13 cellular contexts compared by ENCODE assay signal in the genomic region with DNA sequence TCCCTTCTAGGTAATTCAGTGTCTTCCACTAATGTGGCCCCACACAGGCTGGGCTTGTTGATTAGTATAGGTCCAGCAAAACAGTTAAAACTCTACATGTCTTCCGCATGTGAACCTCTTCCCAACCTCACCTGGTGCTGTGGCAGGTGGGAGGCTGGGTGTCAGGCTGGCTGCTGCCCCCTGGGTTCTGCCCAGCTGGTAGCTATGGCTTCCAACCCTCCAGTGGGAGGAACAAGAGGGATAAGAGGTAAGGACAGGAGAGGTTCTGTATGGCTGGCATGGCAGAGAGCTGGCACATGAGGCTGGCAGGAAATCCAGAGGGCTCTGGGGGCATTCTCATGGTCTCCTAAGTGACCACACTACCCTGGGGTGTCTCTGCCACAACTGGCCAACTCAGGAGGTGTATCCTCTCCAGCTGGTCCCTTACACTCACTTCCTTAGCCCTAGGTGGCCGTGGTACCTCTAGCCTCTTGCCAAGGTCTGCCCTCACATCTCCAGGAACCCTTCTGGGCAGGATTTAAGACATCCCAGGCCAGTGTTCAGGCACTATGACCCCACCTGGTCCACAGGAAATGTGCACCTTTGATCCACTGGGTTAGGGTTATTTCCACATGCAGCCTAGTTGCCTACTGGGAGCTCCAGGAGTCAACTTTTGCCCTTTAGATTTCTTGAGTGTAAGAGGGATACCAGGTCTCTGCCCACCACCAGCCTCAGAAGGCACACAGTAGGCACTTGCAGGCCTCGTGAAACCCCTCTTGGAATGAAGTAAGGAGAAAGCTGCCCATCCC. TPM values are rescaled to one million over a fixed set of nuclear protein-coding genes. Genes with fewer than 3 reads are reported as not detected.
DNase-seq lines count a peak whose midpoint lies in the region; TF ChIP-seq lines count a peak whose summit lies in the region.
"Had no signal": no experiment of that assay in that cellular context is flagged by ENCODE, and none has a peak within 500 bp of the region (broad histone marks: within the 10 kb centered on the region; RNA-seq: fewer than 3 reads in every experiment).

No MANE protein-coding gene starts in this region.

- peaks cover 2% of the 10 kb centered on the region for H3K9me3 Mint-ChIP-seq in activated T-cell treated with anti-CD3 and anti-CD28 coated beads, Interleukin-2, amount 50 U/mL, for 24 hours

- TF ChIP-seq EP300 in esophagus muscularis mucosa (IDR thresholded peaks at IDR 0.05) = no peak

- no peak overlapping the region for H3K4me3 Mint-ChIP-seq in activated T-cell treated with anti-CD3 and anti-CD28 coated beads, Interleukin-2, amount 50 U/mL, for 24 hours

- peak; percentile 50 for DNase-seq in activated CD8-positive, alpha-beta memory T cell treated with anti-CD3 and anti-CD28 coated beads for 24 hours
- DNase-seq in activated CD8-positive, alpha-beta memory T cell treated with anti-CD3 and anti-CD28 coated beads, Interleukin-2, amount 50 U/mL, for 48 hours = no peak
- peak; percentile 50 for DNase-seq in coronary artery (ENCODE audit: low spot score)
- peak; percentile 64 for DNase-seq in mesenteric fat pad (ENCODE audit: low spot score)
- DNase-seq in testis = peak; percentile 3
- DNase-seq in activated T-cell treated with anti-CD3 and anti-CD28 coated beads, Interleukin-2, amount 50 U/mL, for 24 hours = no peak
- no peak for DNase-seq in HUDEP-2 (lab: John Stamatoyannopoulos, UW; ENCODE audit: unreplicated experiment in 76 of 76)
- no peak for DNase-seq in esophagus muscularis mucosa (ENCODE audit: extremely low spot score)
- DNase-seq: Caco-2, MG63, NCI-H1417, NCI-H2029, NCI-H510A treated with DMSO at 0.1 percent for 48 hours had no signal

- H3K27me3 ChIP-seq in testis (no peaks in the 10 kb centered on the region), esophagus muscularis mucosa (no peaks in the 10 kb centered on the region)
- H3K27me3 ChIP-seq: MG63 had no signal

- TF ChIP-seq CTCF in coronary artery (IDR thresholded peaks at IDR 0.05) (no peak), testis (IDR thresholded peaks at IDR 0.05) (no peak), esophagus muscularis mucosa (IDR thresholded peaks at IDR 0.05) (no peak)

- H3K36me3 ChIP-seq in testis (ENCODE audit: low read depth, missing control alignments) = no peaks in the 10 kb centered on the region
- no peaks in the 10 kb centered on the region for H3K36me3 ChIP-seq in esophagus muscularis mucosa

- 95 to 97% methylated on average over 2 to 3 of the region's 3 CpGs for WGBS in testis, 2 donors
- WGBS in esophagus muscularis mucosa = 86% methylated on average over 3 of the region's 3 CpGs

- intact Hi-C loops in testis (cut with DNase I; ENCODE audit: low total_unique reads) (no loop called here), esophagus muscularis mucosa (cut with DNase I) (no loop called here)

- no peaks in the 10 kb centered on the region for H3K4me1 ChIP-seq in testis
- no peaks in the 10 kb centered on the region for H3K4me1 ChIP-seq in esophagus muscularis mucosa
- H3K4me1 ChIP-seq: Caco-2 had no signal

- TF ChIP-seq POLR2A in testis (IDR thresholded peaks at IDR 0.05) = no peak
- no peak for TF ChIP-seq POLR2A in esophagus muscularis mucosa (IDR thresholded peaks at IDR 0.05; ENCODE audit: low read depth)

- H3K9me3 ChIP-seq in testis = no peaks in the 10 kb centered on the region
- peaks cover 0 to 24% (median 5%) of the 10 kb centered on the region in 4 donors for H3K9me3 ChIP-seq in esophagus muscularis mucosa

- no peak overlapping the region for H3K27ac Mint-ChIP-seq in activated T-cell treated with anti-CD3 and anti-CD28 coated beads, Interleukin-2, amount 50 U/mL, for 24 hours

- no peak overlapping the region for H3K4me3 ChIP-seq in coronary artery
- H3K4me3 ChIP-seq in testis = no peak overlapping the region
- no peak overlapping the region for H3K4me3 ChIP-seq in esophagus muscularis mucosa
- H3K4me3 ChIP-seq: MG63 had no signal

- H3K27ac ChIP-seq in coronary artery = no peak overlapping the region
- H3K27ac ChIP-seq in testis = no peak overlapping the region
- H3K27ac ChIP-seq in esophagus muscularis mucosa (replicated peaks in 1 of 4) = no peak overlapping the region

- H3K36me3 Mint-ChIP-seq in activated T-cell treated with anti-CD3 and anti-CD28 coated beads, Interleukin-2, amount 50 U/mL, for 24 hours (ENCODE audit: low read depth) = peaks cover 28% of the 10 kb centered on the region

- no peaks in the 10 kb centered on the region for H3K27me3 Mint-ChIP-seq in activated T-cell treated with anti-CD3 and anti-CD28 coated beads, Interleukin-2, amount 50 U/mL, for 24 hours

- H3K4me1 Mint-ChIP-seq in activated T-cell treated with anti-CD3 and anti-CD28 coated beads, Interleukin-2, amount 50 U/mL, for 24 hours (ENCODE audit: low read depth) = peaks cover 4% of the 10 kb centered on the region

RNA-seq across cellular contexts. Expression of a gene that starts 41.7 kb away (rescaled TPM):
- total RNA-seq in mesenteric fat pad (4.5 TPM), testis (10 to 100 TPM; 36.9 to 43.4 TPM), esophagus muscularis mucosa (1 to 10 TPM in 2 of 4 donors, under 1 TPM in 2; 0.33 to 5.5 (median 0.86) TPM)
- polyA plus RNA-seq in testis (ENCODE audit: insufficient read depth, low read depth, low replicate concordance) = 68.5 TPM

Comparison
In these comparisons a context has a peak if more than half of its experiments do, and no peak if none do; other contexts are left out.
1. DNase-seq: peak in activated CD8-positive, alpha-beta memory T cell treated with anti-CD3 and anti-CD28 coated beads for 24 hours (single experiment), coronary artery (single experiment), mesenteric fat pad (single experiment) and testis (single experiment); none in activated CD8-positive, alpha-beta memory T cell treated with anti-CD3 and anti-CD28 coated beads, Interleukin-2, amount 50 U/mL, for 48 hours (single experiment), activated T-cell treated with anti-CD3 and anti-CD28 coated beads, Interleukin-2, amount 50 U/mL, for 24 hours (single experiment), HUDEP-2 (0 of 76) and esophagus muscularis mucosa (single experiment).